28 cellular contexts compared by ENCODE assay signal in the genomic region with DNA sequence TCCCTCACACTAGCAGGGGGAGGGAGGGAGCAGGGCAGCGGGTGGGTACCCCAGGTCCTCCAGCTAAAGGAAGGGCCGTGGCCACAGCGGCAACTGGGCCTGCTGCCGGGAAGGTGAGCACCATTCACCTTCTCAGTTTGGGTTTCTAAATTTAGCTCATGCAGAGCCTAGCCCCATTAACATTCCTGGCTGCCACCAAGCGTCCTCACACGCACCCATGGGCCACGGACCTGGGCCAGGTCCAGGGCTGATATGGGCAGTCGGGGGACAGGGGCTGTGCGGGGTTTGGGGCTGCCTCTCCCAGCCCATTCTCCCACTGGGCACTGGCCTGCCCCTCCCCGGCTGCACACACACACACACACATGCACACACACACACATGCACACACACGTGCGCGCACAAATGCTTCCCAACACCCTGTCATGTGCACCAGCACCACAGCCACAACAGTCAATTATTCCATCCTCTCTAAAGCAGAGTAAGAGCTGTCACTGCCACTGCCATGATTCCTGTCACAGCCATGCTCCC. TPM values are rescaled to one million over a fixed set of nuclear protein-coding genes. Genes with fewer than 3 reads are reported as not detected.
DNase-seq lines count a peak whose midpoint lies in the region; ATAC-seq, FAIRE-seq and TF ChIP-seq lines count a peak whose summit lies in the region.
"Had no signal": no experiment of that assay in that cellular context is flagged by ENCODE, and none has a peak within 500 bp of the region (broad histone marks: within the 10 kb centered on the region; RNA-seq: fewer than 3 reads in every experiment).

No MANE protein-coding gene starts in this region.

- CTCF ChIA-PET in HepG2 (lab: Yijun Ruan, JAX; ENCODE audit: low intra/inter-chr PET ratio, low total read pairs): no interaction called here
- CTCF ChIA-PET in H1 (lab: Charles Lee; ENCODE audit: partially characterized antibody): interaction anchor here (0.9 to 23.7 kb wide), 10 partner anchors 11 to 117 kb away, joined by 3 to 330 read pairs (median 10); no protein-coding TSS in a partner anchor

- H3K9me3 ChIP-seq in HepG2 (ENCODE audit: low read length) (no peaks in the 10 kb centered on the region), right lobe of liver (no peaks in the 10 kb centered on the region), H1 (ENCODE audit: insufficient read depth in 2 of 2, low read depth in 1 of 2, low read length in 1 of 2) (no peaks in the 10 kb centered on the region), lower lobe of right lung (no peaks in the 10 kb centered on the region)
- H3K9me3 ChIP-seq: tibial nerve had no signal

- peaks cover 10% of the 10 kb centered on the region for H3K4me1 Mint-ChIP-seq in stimulated activated memory B cell treated with anti-CD40 and anti-IgM and Interleukin-4, amounts not matched to agents 10 μg/mL and 1 μg/mL and 100 μg/mL, for 72 hours
- H3K4me1 Mint-ChIP-seq in mesothelial cell of epicardium: peaks cover 33% of the 10 kb centered on the region

- TF ChIP-seq POLR2A in HepG2 (IDR thresholded peaks at IDR 0.05; ENCODE audit: insufficient read depth in 1 of 2, low read depth in 2 of 2, low read length in 2 of 2): no peak
- TF ChIP-seq POLR2A in right lobe of liver (IDR thresholded peaks at IDR 0.05): no peak
- no peak for TF ChIP-seq POLR2A in H1 (IDR thresholded peaks at IDR 0.05; ENCODE audit: control extremely low read depth in 1 of 2, low read depth in 2 of 2, low read length in 2 of 2)

- H3K4ac ChIP-seq in H1 (replicated peaks; ENCODE audit: insufficient read length, low read depth, low read length): no peak overlapping the region

- TF ChIP-seq CTCF in HepG2 (CRISPR knock-in tag; IDR thresholded peaks at IDR 0.05) (no peak), right lobe of liver (IDR thresholded peaks at IDR 0.05) (no peak), H1 (IDR thresholded peaks at IDR 0.05; ENCODE audit: control extremely low read depth in 1 of 3, insufficient read depth in 1 of 3, low read depth in 1 of 3, low read length in 3 of 3) (no peak), lower lobe of right lung (IDR thresholded peaks at IDR 0.05) (no peak), mesothelial cell of epicardium (IDR thresholded peaks at IDR 0.05; ENCODE audit: unreplicated experiment) (no peak)

- no peak overlapping the region for H3K27ac Mint-ChIP-seq in stimulated activated memory B cell treated with anti-CD40 and anti-IgM and Interleukin-4, amounts not matched to agents 10 μg/mL and 1 μg/mL and 100 μg/mL, for 72 hours
- H3K27ac Mint-ChIP-seq in mesothelial cell of epicardium: no peak overlapping the region
- H3K27ac Mint-ChIP-seq: activated CD4-positive, alpha-beta T cell treated with anti-CD3 and anti-CD28 coated beads, Interleukin-2, amount 10 ng/mL, durations not matched to agents 24 days and 14 days; CD4-positive, alpha-beta memory T cell; neural progenitor cell; progenitor cell of endocrine pancreas; stimulated activated naive CD8-positive, alpha-beta T cell treated with anti-CD3 and anti-CD28 coated beads, Interleukin-15, Interleukin-2, amounts not matched to agents 100 ng/mL and 50 ng/mL, for 24 hours had no signal

- intact Hi-C loops in HepG2 (cut with micrococcal nuclease; ENCODE audit: unreplicated experiment): no loop called here
- intact Hi-C loops in right lobe of liver (cut with DNase I): no loop called here
- intact Hi-C loops in lower lobe of right lung (cut with DNase I): no loop called here

- no peak for DNase-seq in HepG2 (ENCODE audit: low spot score)
- DNase-seq in right lobe of liver: no peak
- no peak for DNase-seq in H1 (ENCODE audit: low read depth in 1 of 2, low spot score in 2 of 2)
- no peak for DNase-seq in lower lobe of right lung
- peak; percentile 19 for DNase-seq in urothelium cell line (ENCODE audit: low spot score)
- no peak for DNase-seq in mesenteric fat pad (ENCODE audit: low spot score)
- DNase-seq in mesothelial cell of epicardium (ENCODE audit: low spot score in 2 of 2, unreplicated experiment in 2 of 2): no peak
- DNase-seq: activated CD4-positive, alpha-beta T cell treated with anti-CD3 and anti-CD28 coated beads, Interleukin-2, amount 10 ng/mL, durations not matched to agents 24 days and 14 days; activated gamma-delta T cell treated with Interleukin-2 at 50 U/mL for 16 hours; activated T-cell treated with anti-CD3 and anti-CD28 coated beads, Interleukin-2, amount 50 U/mL, for 4 hours; CD4-positive, alpha-beta memory T cell; NCI-H1092 treated with DMSO at 0.1 percent for 48 hours; NCI-H187; NCI-H2171; NCI-H524 treated with DMSO at 0.1 percent for 48 hours; SHP77; T1000 had no signal

- H2BK15ac ChIP-seq in H1 (ENCODE audit: low read length): 0 out of 2 replicates have a peak overlapping the region, but pooled peaks have one; percentile 10

- no peak overlapping the region; the same call in 1 of the 2 replicates for H3K18ac ChIP-seq in H1 (ENCODE audit: extremely low read depth, low read length)

- WGBS in HepG2 (ENCODE audit: low lambda C conversion rate): 100% methylated on average over 3 of the region's 13 CpGs
- WGBS in right lobe of liver (ENCODE audit: insufficient coverage, low coverage, low lambda C conversion rate, missing lambda C conversion rate): no CpG with 5 or more reads among the region's 13 CpGs
- 93% methylated on average over 12 of the region's 13 CpGs; no CpG with 5 or more reads in 1 of the 2 experiments for WGBS in H1 (ENCODE audit: extremely low coverage in 1 of 2, insufficient coverage in 1 of 2, insufficient read length in 1 of 2, insufficient replicate concordance in 2 of 2, low coverage in 1 of 2, low lambda C conversion rate in 2 of 2, missing lambda C conversion rate in 1 of 2), 2 experiments

- H3K4me3 ChIP-seq in HepG2 (replicated peaks in 1 of 3; ENCODE audit: insufficient read depth in 1 of 3, low read depth in 2 of 3, low read length in 3 of 3) (no peak overlapping the region), right lobe of liver (no peak overlapping the region), H1 (ENCODE audit: extremely low read depth in 1 of 4, insufficient read depth in 2 of 4, low read depth in 3 of 4, low read length in 4 of 4) (no peak overlapping the region), lower lobe of right lung (no peak overlapping the region)
- H3K4me3 ChIP-seq: neural progenitor cell, PC-9, tibial nerve had no signal

- no peak overlapping the region for H2AK5ac ChIP-seq in H1 (ENCODE audit: low read depth, low read length)

- H2BK120ac ChIP-seq in H1 (replicated peaks; ENCODE audit: low read depth, low read length): no peak overlapping the region

- H2AFZ ChIP-seq in HepG2 (ENCODE audit: low read length) (no peak overlapping the region), H1 (ENCODE audit: low read length) (no peak overlapping the region)
- H2AFZ ChIP-seq: neural progenitor cell, PC-9 had no signal

- H3K4me1 ChIP-seq in HepG2 (ENCODE audit: insufficient read depth, low read length) (0 out of 2 replicates have a peak, but pooled peaks cover 7% of the 10 kb centered on the region), right lobe of liver (no peaks in the 10 kb centered on the region), H1 (replicated peaks in 1 of 4; ENCODE audit: control insufficient read depth in 3 of 4, insufficient read depth in 4 of 4, low read length in 3 of 4) (peaks cover 0 to 31% (median 14%) of the 10 kb centered on the region in 4 experiments; a peak in 5 of 7 replicates), lower lobe of right lung (no peaks in the 10 kb centered on the region)

- ATAC-seq in HepG2: no peak
- ATAC-seq in right lobe of liver: no peak
- peak; percentile 2 to 35 for ATAC-seq in lower lobe of right lung
- ATAC-seq in stimulated activated memory B cell treated with anti-CD40 and anti-IgM and Interleukin-4, amounts not matched to agents 10 μg/mL and 1 μg/mL and 100 μg/mL, for 72 hours: no peak
- ATAC-seq: activated T-cell treated with anti-CD3 and anti-CD28 coated beads, Interleukin-2, amount 50 U/mL, for 4 hours had no signal

- peaks cover 85% of the 10 kb centered on the region for H3K27me3 Mint-ChIP-seq in stimulated activated memory B cell treated with anti-CD40 and anti-IgM and Interleukin-4, amounts not matched to agents 10 μg/mL and 1 μg/mL and 100 μg/mL, for 72 hours
- peaks cover 31% of the 10 kb centered on the region for H3K27me3 Mint-ChIP-seq in mesothelial cell of epicardium (ENCODE audit: low read depth)

- H3K9ac ChIP-seq in HepG2 (ENCODE audit: insufficient read depth, low read depth, low read length): no peak overlapping the region
- no peak overlapping the region for H3K9ac ChIP-seq in H1 (replicated peaks in 1 of 4; ENCODE audit: extremely low read depth in 1 of 4, low read depth in 3 of 4, low read length in 3 of 4)
- H3K9ac ChIP-seq: neural progenitor cell had no signal

- in situ Hi-C loops in HepG2 (cut with HindIII; ENCODE audit: extremely low pct_ligation_motif_present, low pct_unique_long_range_greater_than_20kb): no loop called here

- no peak for FAIRE-seq in HepG2 (lab: Jason Lieb, UNC)
- FAIRE-seq in H1 (lab: Jason Lieb, UNC): no peak
- FAIRE-seq in urothelium cell line (lab: Jason Lieb, UNC): no peak
- FAIRE-seq: A204.1, GM12891, keratinocyte had no signal

- H3K4me2 ChIP-seq in HepG2 (ENCODE audit: low read depth, low read length) (no peak overlapping the region), H1 (ENCODE audit: insufficient read depth in 1 of 2, low read depth in 2 of 2, low read length in 2 of 2) (no peak overlapping the region)
- H3K4me2 ChIP-seq: neural progenitor cell, PC-9 had no signal

- no TSS peak for BruUV-seq in HepG2 (replicated peaks; lab: Mats Ljungman, UMichigan)

- H3K14ac ChIP-seq in H1 (ENCODE audit: insufficient read length): no peak overlapping the region

- H3K23me2 ChIP-seq in H1 (ENCODE audit: low read depth, low read length): peaks cover 9% of the 10 kb centered on the region

- H3K79me2 ChIP-seq in HepG2 (ENCODE audit: insufficient read depth, low read length) (no peaks in the 10 kb centered on the region), H1 (ENCODE audit: control insufficient read depth in 1 of 2, insufficient read depth in 2 of 2, low read length in 2 of 2) (no peaks in the 10 kb centered on the region)

- H3K4me3 Mint-ChIP-seq in stimulated activated memory B cell treated with anti-CD40 and anti-IgM and Interleukin-4, amounts not matched to agents 10 μg/mL and 1 μg/mL and 100 μg/mL, for 72 hours: no peak overlapping the region
- no peak overlapping the region for H3K4me3 Mint-ChIP-seq in mesothelial cell of epicardium
- H3K4me3 Mint-ChIP-seq: activated CD4-positive, alpha-beta T cell treated with anti-CD3 and anti-CD28 coated beads, Interleukin-2, amount 10 ng/mL, durations not matched to agents 24 days and 14 days; activated T-cell treated with anti-CD3 and anti-CD28 coated beads, Interleukin-2, amount 50 U/mL, for 4 hours; CD4-positive, alpha-beta memory T cell; neural progenitor cell; stimulated activated naive CD8-positive, alpha-beta T cell treated with anti-CD3 and anti-CD28 coated beads, Interleukin-15, Interleukin-2, amounts not matched to agents 100 ng/mL and 50 ng/mL, for 24 hours had no signal

- H3K9me3 Mint-ChIP-seq in stimulated activated memory B cell treated with anti-CD40 and anti-IgM and Interleukin-4, amounts not matched to agents 10 μg/mL and 1 μg/mL and 100 μg/mL, for 72 hours: no peaks in the 10 kb centered on the region
- H3K9me3 Mint-ChIP-seq in mesothelial cell of epicardium: no peaks in the 10 kb centered on the region
- H3K9me3 Mint-ChIP-seq: activated CD4-positive, alpha-beta T cell treated with anti-CD3 and anti-CD28 coated beads, Interleukin-2, amount 10 ng/mL, durations not matched to agents 24 days and 14 days; activated T-cell treated with anti-CD3 and anti-CD28 coated beads, Interleukin-2, amount 50 U/mL, for 4 hours; neural progenitor cell; stimulated activated naive CD8-positive, alpha-beta T cell treated with anti-CD3 and anti-CD28 coated beads, Interleukin-15, Interleukin-2, amounts not matched to agents 100 ng/mL and 50 ng/mL, for 24 hours had no signal

- H3K36me3 Mint-ChIP-seq in stimulated activated memory B cell treated with anti-CD40 and anti-IgM and Interleukin-4, amounts not matched to agents 10 μg/mL and 1 μg/mL and 100 μg/mL, for 72 hours: no peaks in the 10 kb centered on the region
- H3K36me3 Mint-ChIP-seq in mesothelial cell of epicardium: no peaks in the 10 kb centered on the region
- H3K36me3 Mint-ChIP-seq: CD4-positive, alpha-beta memory T cell had no signal

- H3K27me3 ChIP-seq in HepG2 (ENCODE audit: control insufficient read depth in 1 of 2, insufficient read depth in 2 of 2, low read length in 2 of 2) (peaks cover 0 to 1% of the 10 kb centered on the region in 2 experiments; a peak in 1 of 5 replicates), right lobe of liver (no peaks in the 10 kb centered on the region), H1 (replicated peaks in 1 of 4; ENCODE audit: control insufficient read depth in 3 of 4, extremely low read depth in 1 of 4, insufficient read depth in 3 of 4, low read length in 3 of 4) (peaks cover 0 to 21% (median 20%) of the 10 kb centered on the region in 4 experiments; a peak in 6 of 7 replicates), lower lobe of right lung (ENCODE audit: low read depth) (peaks cover 38% of the 10 kb centered on the region)

- no peak overlapping the region for H2BK12ac ChIP-seq in H1 (ENCODE audit: low read depth, low read length)

- H3K27ac ChIP-seq in HepG2 (ENCODE audit: extremely low read length, insufficient read depth, low read length) (no peak overlapping the region), right lobe of liver (no peak overlapping the region), H1 (ENCODE audit: low read depth, low read length) (no peak overlapping the region), lower lobe of right lung (no peak overlapping the region)
- H3K27ac ChIP-seq: neural progenitor cell, PC-9, tibial nerve had no signal

- TF ChIP-seq RAD21 in HepG2 (CRISPR knock-in tag; IDR thresholded peaks at IDR 0.05): no peak
- TF ChIP-seq RAD21 in H1 (IDR thresholded peaks at IDR 0.05 in 1 of 2, conservative IDR thresholded peaks at IDR 0.05 in 1 of 2; ENCODE audit: low read depth in 2 of 2, low read length in 2 of 2): no peak

- no peak overlapping the region for H4K5ac ChIP-seq in H1 (ENCODE audit: insufficient read length, low read depth, low read length)

- H4K91ac ChIP-seq in H1 (replicated peaks; ENCODE audit: insufficient read length, low read length): no peak overlapping the region

- H2BK5ac ChIP-seq in H1 (ENCODE audit: low read depth, low read length): no peak overlapping the region; the same call in 1 of the 2 replicates

- H2BK20ac ChIP-seq in H1 (ENCODE audit: low read length): no peak overlapping the region

- POLR2A ChIA-PET in HepG2 (lab: Yijun Ruan, JAX) (no interaction called here), H1 (lab: Charles Lee; ENCODE audit: partially characterized antibody) (interaction anchor here (0.9 to 1.3 kb wide), 3 partner anchors 10 to 124 kb away, joined by 3 to 4 read pairs (median 4); no protein-coding TSS in a partner anchor)

- H3K56ac ChIP-seq in H1 (replicated peaks; ENCODE audit: insufficient read length, low read depth, low read length): no peak overlapping the region

- H4K20me1 ChIP-seq in HepG2 (ENCODE audit: insufficient read depth, low read length): no peaks in the 10 kb centered on the region
- peaks cover 4 to 14% of the 10 kb centered on the region in 2 experiments for H4K20me1 ChIP-seq in H1 (replicated peaks in 1 of 2; ENCODE audit: control insufficient read depth in 1 of 2, insufficient read depth in 2 of 2, low read length in 2 of 2)

- TF ChIP-seq EP300 in HepG2 (IDR thresholded peaks at IDR 0.05; ENCODE audit: low read depth in 2 of 2, low read length in 2 of 2): no peak
- TF ChIP-seq EP300 in HepG2 (CRISPR knock-in tag; IDR thresholded peaks at IDR 0.05; ENCODE audit: borderline replicate concordance): no peak
- no peak for TF ChIP-seq EP300 in H1 (IDR thresholded peaks at IDR 0.05; ENCODE audit: borderline replicate concordance in 1 of 2, low read depth in 2 of 2, low read length in 2 of 2)

- no peaks in the 10 kb centered on the region for H3K79me1 ChIP-seq in H1 (ENCODE audit: low read depth, low read length)

- H3K23ac ChIP-seq in H1 (ENCODE audit: insufficient read length): no peak overlapping the region

- H4K8ac ChIP-seq in H1 (ENCODE audit: extremely low read depth, insufficient read depth, low read length): peak overlapping the region; percentile 9; the same call in 1 of the 2 replicates

- H3K36me3 ChIP-seq in HepG2 (replicated peaks in 1 of 2; ENCODE audit: control insufficient read depth in 1 of 2, insufficient read depth in 2 of 2, low read length in 2 of 2) (no peaks in the 10 kb centered on the region), right lobe of liver (no peaks in the 10 kb centered on the region), H1 (ENCODE audit: control insufficient read depth in 2 of 4, insufficient read depth in 4 of 4, low read length in 3 of 4) (no peaks in the 10 kb centered on the region), lower lobe of right lung (no peaks in the 10 kb centered on the region)
- H3K36me3 ChIP-seq: neural progenitor cell, tibial nerve had no signal

RNA-seq across cellular contexts. Expression of gene SYT7, which starts 28.7 kb away (rescaled TPM):
- total RNA-seq in HepG2 (2016; rRNA removed; fragmentation: Illumina TruSeq; extraction: Trizol): 0.81 and 1.4 TPM in 2 replicates
- 1.2 and 2.8 TPM in 2 replicates for total RNA-seq in HepG2 (2016; cell fraction: cytosol; rRNA removed; fragmentation: Illumina TruSeq; extraction: Trizol; ENCODE audit: low read depth)
- 1.6 TPM in 2 replicates for total RNA-seq in HepG2 (2016; cell fraction: insoluble cytoplasmic fraction; rRNA removed; fragmentation: Illumina TruSeq; extraction: Trizol)
- 2.9 and 3.9 TPM in 2 replicates for total RNA-seq in HepG2 (2016; cell fraction: membrane; rRNA removed; fragmentation: Illumina TruSeq; extraction: Trizol)
- total RNA-seq in HepG2 (2016; cell fraction: nucleus; rRNA removed; fragmentation: Illumina TruSeq; extraction: Trizol): 1.2 and 1.9 TPM in 2 replicates
- polyA plus RNA-seq in HepG2 (2011; rRNA removed): 4.4 and 6.2 TPM in 2 replicates
- polyA plus RNA-seq in HepG2 (2011; cell fraction: cytosol; rRNA removed): 3.5 and 4.0 TPM in 2 replicates
- 13.8 and 15.6 TPM in 2 replicates for polyA plus RNA-seq in HepG2 (2011; cell fraction: nucleus; rRNA removed)
- 8.2 and 9.2 TPM in 2 replicates for polyA plus RNA-seq in HepG2 (2012)
- 2.3 and 2.9 TPM in 2 replicates for polyA plus RNA-seq in HepG2 (2016; cell fraction: cytosol; fragmentation: Illumina TruSeq; extraction: Trizol; ENCODE audit: low read depth)
- 2.0 and 2.2 TPM in 2 replicates for polyA plus RNA-seq in HepG2 (2016; cell fraction: insoluble cytoplasmic fraction; fragmentation: Illumina TruSeq; extraction: Trizol; ENCODE audit: low read depth)
- 3.2 and 3.7 TPM in 2 replicates for polyA plus RNA-seq in HepG2 (2016; cell fraction: membrane; fragmentation: Illumina TruSeq; extraction: Trizol; ENCODE audit: low read depth)
- 3.0 and 3.7 TPM in 2 replicates for polyA plus RNA-seq in HepG2 (2016; cell fraction: nucleus; fragmentation: Illumina TruSeq; extraction: Trizol; ENCODE audit: insufficient read depth, low read depth)
- polyA minus RNA-seq in HepG2 (2011; rRNA and poly(A)+ RNA removed; ENCODE audit: low replicate concordance): 2.1 and 7.7 TPM in 2 replicates
- 2.9 and 7.2 TPM in 2 replicates for polyA minus RNA-seq in HepG2 (2011; cell fraction: cytosol; rRNA and poly(A)+ RNA removed)
- polyA minus RNA-seq in HepG2 (2011; cell fraction: nucleus; rRNA and poly(A)+ RNA removed): 1.7 and 2.9 TPM in 2 replicates
- total RNA-seq in right lobe of liver: 10 to 100 TPM; 13.1 to 70.8 (median 31.6) TPM
- 10.5 and 10.6 TPM in 2 replicates for total RNA-seq in H1 (2021; fragmentation: NEBNext Ultra II Directional; extraction: Animal tissue kit (Norgen Biotek cat#: 25700))
- polyA plus RNA-seq in H1 (2011; rRNA removed): 9.6 and 14.4 TPM in 2 replicates
- 9.2 TPM for polyA plus RNA-seq in H1 (2011; cell fraction: cytosol; rRNA removed)
- polyA plus RNA-seq in H1 (2011; cell fraction: nucleus; rRNA removed): 23.5 TPM
- 9.2 to 16.6 TPM (median 13.7 TPM) in 4 replicates for polyA plus RNA-seq in H1 (2012, experiment 1 of 2)
- 7.6 TPM for polyA plus RNA-seq in H1 (2012, experiment 2 of 2)
- 10.6 TPM for polyA plus RNA-seq in H1 (2013, experiment 1 of 2)
- polyA plus RNA-seq in H1 (2013, experiment 2 of 2): 10.5 TPM
- polyA minus RNA-seq in H1 (2011; rRNA and poly(A)+ RNA removed): 5.7 and 8.6 TPM in 2 replicates
- 8.2 TPM for polyA minus RNA-seq in H1 (2011; cell fraction: cytosol; rRNA and poly(A)+ RNA removed)
- polyA minus RNA-seq in H1 (2011; cell fraction: nucleus; rRNA and poly(A)+ RNA removed): 6.4 TPM
- total RNA-seq in lower lobe of right lung: 3.8 TPM
- 2.4 TPM for total RNA-seq in mesenteric fat pad
- total RNA-seq in mesothelial cell of epicardium: 7.6 to 9.4 TPM (median 8.3 TPM) in 3 replicates
- total RNA-seq: CD4-positive, alpha-beta memory T cell had no signal
- polyA plus RNA-seq: CD4-positive, alpha-beta memory T cell had no signal

RNA-seq across cellular contexts. Expression of gene LRRC10B, which starts 43.6 kb away (rescaled TPM):
- not detected in 2 replicates for total RNA-seq in HepG2 (2016; rRNA removed; fragmentation: Illumina TruSeq; extraction: Trizol)
- not detected in 2 replicates for total RNA-seq in HepG2 (2016; cell fraction: cytosol; rRNA removed; fragmentation: Illumina TruSeq; extraction: Trizol; ENCODE audit: low read depth)
- not detected in 2 replicates for total RNA-seq in HepG2 (2016; cell fraction: insoluble cytoplasmic fraction; rRNA removed; fragmentation: Illumina TruSeq; extraction: Trizol)
- total RNA-seq in HepG2 (2016; cell fraction: membrane; rRNA removed; fragmentation: Illumina TruSeq; extraction: Trizol): not detected in 2 replicates
- total RNA-seq in HepG2 (2016; cell fraction: nucleus; rRNA removed; fragmentation: Illumina TruSeq; extraction: Trizol): not detected in 2 replicates
- not detected in 2 replicates for polyA plus RNA-seq in HepG2 (2011; rRNA removed)
- polyA plus RNA-seq in HepG2 (2011; cell fraction: cytosol; rRNA removed): not detected in 2 replicates
- not detected in 2 replicates for polyA plus RNA-seq in HepG2 (2011; cell fraction: nucleus; rRNA removed)
- not detected in 2 replicates for polyA plus RNA-seq in HepG2 (2012)
- polyA plus RNA-seq in HepG2 (2016; cell fraction: cytosol; fragmentation: Illumina TruSeq; extraction: Trizol; ENCODE audit: low read depth): not detected in 2 replicates
- polyA plus RNA-seq in HepG2 (2016; cell fraction: insoluble cytoplasmic fraction; fragmentation: Illumina TruSeq; extraction: Trizol; ENCODE audit: low read depth): not detected in 2 replicates
- polyA plus RNA-seq in HepG2 (2016; cell fraction: membrane; fragmentation: Illumina TruSeq; extraction: Trizol; ENCODE audit: low read depth): not detected in 2 replicates
- polyA plus RNA-seq in HepG2 (2016; cell fraction: nucleus; fragmentation: Illumina TruSeq; extraction: Trizol; ENCODE audit: insufficient read depth, low read depth): not detected in 2 replicates
- not detected in 2 replicates for polyA minus RNA-seq in HepG2 (2011; rRNA and poly(A)+ RNA removed; ENCODE audit: low replicate concordance)
- not detected in 2 replicates for polyA minus RNA-seq in HepG2 (2011; cell fraction: cytosol; rRNA and poly(A)+ RNA removed)
- not detected in 2 replicates for polyA minus RNA-seq in HepG2 (2011; cell fraction: nucleus; rRNA and poly(A)+ RNA removed)
- total RNA-seq in right lobe of liver: not detected
- total RNA-seq in H1 (2021; fragmentation: NEBNext Ultra II Directional; extraction: Animal tissue kit (Norgen Biotek cat#: 25700)): 0.47 and 0.61 TPM in 2 replicates
- polyA plus RNA-seq in H1 (2011; rRNA removed): 0.71 and 1.1 TPM in 2 replicates
- polyA plus RNA-seq in H1 (2011; cell fraction: cytosol; rRNA removed): 0.58 TPM
- 1.1 TPM for polyA plus RNA-seq in H1 (2011; cell fraction: nucleus; rRNA removed)
- polyA plus RNA-seq in H1 (2012, experiment 1 of 2): 0.15 to 0.57 TPM (median 0.38 TPM) in 4 replicates
- polyA plus RNA-seq in H1 (2012, experiment 2 of 2): 0.66 TPM
- 0.51 TPM for polyA plus RNA-seq in H1 (2013, experiment 1 of 2)
- polyA plus RNA-seq in H1 (2013, experiment 2 of 2): 0.53 TPM
- 0.27 and 0.79 TPM in 2 replicates for polyA minus RNA-seq in H1 (2011; rRNA and poly(A)+ RNA removed)
- polyA minus RNA-seq in H1 (2011; cell fraction: cytosol; rRNA and poly(A)+ RNA removed): not detected
- 1.2 TPM for polyA minus RNA-seq in H1 (2011; cell fraction: nucleus; rRNA and poly(A)+ RNA removed)
- 6.4 TPM for total RNA-seq in lower lobe of right lung
- 1.2 TPM for total RNA-seq in mesenteric fat pad
- total RNA-seq in mesothelial cell of epicardium: 0.09 to 0.16 TPM (median 0.11 TPM) in 3 replicates
- total RNA-seq: activated T-cell treated with anti-CD3 and anti-CD28 coated beads, Interleukin-2, amount 50 U/mL, for 4 hours; CD4-positive, alpha-beta memory T cell; H4; lung microvascular endothelial cell had no signal
- polyA plus RNA-seq: CD4-positive, alpha-beta memory T cell; keratinocyte had no signal

Comparison
In these comparisons a context has a peak if more than half of its experiments do, and no peak if none do; other contexts are left out.
1. ATAC-seq: peak in lower lobe of right lung (2 of 2); none in HepG2 (single experiment), right lobe of liver (0 of 4) and stimulated activated memory B cell treated with anti-CD40 and anti-IgM and Interleukin-4, amounts not matched to agents 10 μg/mL and 1 μg/mL and 100 μg/mL, for 72 hours (single experiment).